17 cellular contexts compared by ENCODE assay signal in genomic region chr6:98124176-98124575, GRCh38.
DNase-seq lines count a peak whose midpoint lies in the region; ATAC-seq and TF ChIP-seq lines count a peak whose summit lies in the region.
"Had no signal": no experiment of that assay in that cellular context is flagged by ENCODE, and none has a peak within 500 bp of the region (broad histone marks: within the 10 kb centered on the region; RNA-seq: fewer than 3 reads in every experiment).

No MANE protein-coding gene starts in this region.

- CTCF ChIA-PET in MCF 10A (lab: Yijun Ruan, JAX), result interaction anchor here (0.6 to 1.1 kb wide), 2 partner anchors 9 to 432 kb away, joined by 3 read pairs; no protein-coding TSS in a partner anchor
- CTCF ChIA-PET in activated CD4-positive, alpha-beta memory T cell treated with anti-CD3 and anti-CD28 coated beads, Interleukin-2, amount 10 ng/mL, durations not matched to agents 7 days and 5 days (lab: Charles Lee), result no interaction called here

- H3K36me3 ChIP-seq in breast epithelium, result no peaks in the 10 kb centered on the region
- H3K36me3 ChIP-seq: BLaER1 had no signal

- intact Hi-C loops in MCF 10A (cut with micrococcal nuclease) (no loop called here), breast epithelium (cut with DNase I; ENCODE audit: low total_unique reads) (no loop called here)

- H3K9me3 Mint-ChIP-seq in MCF 10A (ENCODE audit: unreplicated experiment), result no peaks in the 10 kb centered on the region
- no peaks in the 10 kb centered on the region for H3K9me3 Mint-ChIP-seq in activated T-helper 17 cell treated with anti-CD3 and anti-CD28 coated beads, Interleukin-2, amount 50 U/mL, for 72 hours
- H3K9me3 Mint-ChIP-seq in activated CD4-positive, alpha-beta memory T cell treated with anti-CD3 and anti-CD28 coated beads, Interleukin-2, amount 10 ng/mL, durations not matched to agents 7 days and 5 days, result peaks cover 2% of the 10 kb centered on the region
- H3K9me3 Mint-ChIP-seq in activated T-cell treated with anti-CD3 and anti-CD28 coated beads, Interleukin-2, amount 50 U/mL, for 24 hours, result peaks cover 2% of the 10 kb centered on the region

- no peaks in the 10 kb centered on the region for H3K4me1 ChIP-seq in breast epithelium
- H3K4me1 ChIP-seq: BLaER1 had no signal

- H3K36me3 Mint-ChIP-seq in MCF 10A (ENCODE audit: insufficient read depth, unreplicated experiment), result no peaks in the 10 kb centered on the region
- H3K36me3 Mint-ChIP-seq in activated T-helper 17 cell treated with anti-CD3 and anti-CD28 coated beads, Interleukin-2, amount 50 U/mL, for 72 hours (ENCODE audit: low read depth), result no peaks in the 10 kb centered on the region
- H3K36me3 Mint-ChIP-seq in activated CD4-positive, alpha-beta memory T cell treated with anti-CD3 and anti-CD28 coated beads, Interleukin-2, amount 10 ng/mL, durations not matched to agents 7 days and 5 days (ENCODE audit: low read depth), result no peaks in the 10 kb centered on the region
- H3K36me3 Mint-ChIP-seq in activated T-cell treated with anti-CD3 and anti-CD28 coated beads, Interleukin-2, amount 50 U/mL, for 24 hours (ENCODE audit: low read depth), result no peaks in the 10 kb centered on the region
- H3K36me3 Mint-ChIP-seq: CD8-positive, alpha-beta memory T cell had no signal

- H3K27ac Mint-ChIP-seq in MCF 10A (ENCODE audit: low read depth, unreplicated experiment), result no peak overlapping the region
- no peak overlapping the region for H3K27ac Mint-ChIP-seq in activated T-helper 17 cell treated with anti-CD3 and anti-CD28 coated beads, Interleukin-2, amount 50 U/mL, for 72 hours
- no peak overlapping the region for H3K27ac Mint-ChIP-seq in activated CD4-positive, alpha-beta memory T cell treated with anti-CD3 and anti-CD28 coated beads, Interleukin-2, amount 10 ng/mL, durations not matched to agents 7 days and 5 days
- H3K27ac Mint-ChIP-seq in activated T-cell treated with anti-CD3 and anti-CD28 coated beads, Interleukin-2, amount 50 U/mL, for 24 hours, result no peak overlapping the region
- H3K27ac Mint-ChIP-seq: CD8-positive, alpha-beta memory T cell had no signal

- no TSS peak for BruUV-seq in MCF 10A (replicated peaks; lab: Mats Ljungman, UMichigan)

- peaks cover 22% of the 10 kb centered on the region for H3K27me3 Mint-ChIP-seq in MCF 10A (ENCODE audit: insufficient read depth, unreplicated experiment)
- H3K27me3 Mint-ChIP-seq in activated T-helper 17 cell treated with anti-CD3 and anti-CD28 coated beads, Interleukin-2, amount 50 U/mL, for 72 hours, result no peaks in the 10 kb centered on the region
- no peaks in the 10 kb centered on the region for H3K27me3 Mint-ChIP-seq in activated CD4-positive, alpha-beta memory T cell treated with anti-CD3 and anti-CD28 coated beads, Interleukin-2, amount 10 ng/mL, durations not matched to agents 7 days and 5 days
- no peaks in the 10 kb centered on the region for H3K27me3 Mint-ChIP-seq in activated T-cell treated with anti-CD3 and anti-CD28 coated beads, Interleukin-2, amount 50 U/mL, for 24 hours
- H3K27me3 Mint-ChIP-seq: CD8-positive, alpha-beta memory T cell had no signal

- H3K27me3 ChIP-seq in breast epithelium, result no peaks in the 10 kb centered on the region
- H3K27me3 ChIP-seq: BLaER1 had no signal

- POLR2A ChIA-PET in MCF 10A (lab: Yijun Ruan, JAX), result no interaction called here
- POLR2A ChIA-PET in activated CD4-positive, alpha-beta memory T cell treated with anti-CD3 and anti-CD28 coated beads, Interleukin-2, amount 10 ng/mL, durations not matched to agents 7 days and 5 days (lab: Charles Lee), result no interaction called here

- H3K4me1 Mint-ChIP-seq in MCF 10A (ENCODE audit: insufficient read depth, unreplicated experiment), result no peaks in the 10 kb centered on the region
- no peaks in the 10 kb centered on the region for H3K4me1 Mint-ChIP-seq in activated T-helper 17 cell treated with anti-CD3 and anti-CD28 coated beads, Interleukin-2, amount 50 U/mL, for 72 hours
- peaks cover 1% of the 10 kb centered on the region for H3K4me1 Mint-ChIP-seq in activated CD4-positive, alpha-beta memory T cell treated with anti-CD3 and anti-CD28 coated beads, Interleukin-2, amount 10 ng/mL, durations not matched to agents 7 days and 5 days
- H3K4me1 Mint-ChIP-seq in activated T-cell treated with anti-CD3 and anti-CD28 coated beads, Interleukin-2, amount 50 U/mL, for 24 hours (ENCODE audit: low read depth), result peaks cover 2% of the 10 kb centered on the region
- H3K4me1 Mint-ChIP-seq: CD8-positive, alpha-beta memory T cell had no signal

- H3K9me3 ChIP-seq in breast epithelium, result no peaks in the 10 kb centered on the region
- H3K9me3 ChIP-seq: BLaER1 had no signal

- DNase-seq in MCF 10A (ENCODE audit: unreplicated experiment) (peak; percentile 3), breast epithelium (ENCODE audit: low spot score in 2 of 2) (no peak), iris pigment epithelial cell (ENCODE audit: low read depth) (peak; percentile 7)
- DNase-seq in activated CD4-positive, alpha-beta memory T cell treated with anti-CD3 and anti-CD28 coated beads, Interleukin-2, amount 10 ng/mL, durations not matched to agents 7 days and 5 days, result no peak
- no peak for DNase-seq in activated T-cell treated with anti-CD3 and anti-CD28 coated beads, Interleukin-2, amount 50 U/mL, for 24 hours
- DNase-seq: CD8-positive, alpha-beta memory T cell; DMS 273 treated with DMSO at 0.1 percent for 48 hours; EL; NCI-H1048; NCI-H69; SHP77 treated with DMSO at 0.1 percent for 48 hours had no signal

- TF ChIP-seq CTCF in MCF 10A (IDR thresholded peaks at IDR 0.05; ENCODE audit: unreplicated experiment), result no peak
- no peak for TF ChIP-seq CTCF in breast epithelium (IDR thresholded peaks at IDR 0.05)

- ATAC-seq in activated T-helper 17 cell treated with anti-CD3 and anti-CD28 coated beads, Interleukin-2, amount 50 U/mL, for 72 hours (replicated peaks), result peak; percentile 38
- ATAC-seq in GM21576 (IDR thresholded peaks at IDR 0.05; ENCODE audit: unreplicated experiment) (no peak), HG02759 (IDR thresholded peaks at IDR 0.05; ENCODE audit: unreplicated experiment) (no peak)
- ATAC-seq: HCT116 had no signal

- H3K4me3 ChIP-seq in breast epithelium, result no peak overlapping the region
- H3K4me3 ChIP-seq: BLaER1 had no signal

- H3K27ac ChIP-seq in breast epithelium, result no peak overlapping the region
- H3K27ac ChIP-seq: 22Rv1, BLaER1 had no signal

- TF ChIP-seq POLR2A in breast epithelium (IDR thresholded peaks at IDR 0.05), result no peak

- no peak overlapping the region for H3K4me3 Mint-ChIP-seq in MCF 10A (ENCODE audit: unreplicated experiment)
- H3K4me3 Mint-ChIP-seq in activated T-helper 17 cell treated with anti-CD3 and anti-CD28 coated beads, Interleukin-2, amount 50 U/mL, for 72 hours, result no peak overlapping the region
- H3K4me3 Mint-ChIP-seq in activated CD4-positive, alpha-beta memory T cell treated with anti-CD3 and anti-CD28 coated beads, Interleukin-2, amount 10 ng/mL, durations not matched to agents 7 days and 5 days, result no peak overlapping the region
- no peak overlapping the region for H3K4me3 Mint-ChIP-seq in activated T-cell treated with anti-CD3 and anti-CD28 coated beads, Interleukin-2, amount 50 U/mL, for 24 hours
- H3K4me3 Mint-ChIP-seq: CD8-positive, alpha-beta memory T cell had no signal

Comparison
In these comparisons a context has a peak if more than half of its experiments do, and no peak if none do; other contexts are left out.
1. DNase-seq: peak in MCF 10A (single experiment) and iris pigment epithelial cell (single experiment); none in breast epithelium (0 of 2), activated CD4-positive, alpha-beta memory T cell treated with anti-CD3 and anti-CD28 coated beads, Interleukin-2, amount 10 ng/mL, durations not matched to agents 7 days and 5 days (single experiment) and activated T-cell treated with anti-CD3 and anti-CD28 coated beads, Interleukin-2, amount 50 U/mL, for 24 hours (single experiment).